In genomic region chr9:122075135-122076030, GRCh38 we compare ENCODE assay signal across 20 cellular contexts. TPM values are rescaled to one million over a fixed set of nuclear protein-coding genes. Genes with fewer than 3 reads are reported as not detected.
DNase-seq lines count a peak whose midpoint lies in the region; ATAC-seq and TF ChIP-seq lines count a peak whose summit lies in the region.
"Had no signal": no experiment of that assay in that cellular context is flagged by ENCODE, and none has a peak within 500 bp of the region (broad histone marks: within the 10 kb centered on the region; RNA-seq: fewer than 3 reads in every experiment).

No MANE protein-coding gene starts in this region.

- no peak overlapping the region for H3K4me3 Mint-ChIP-seq in nephron
- H3K4me3 Mint-ChIP-seq: activated T-helper 1 cell treated with anti-CD3 and anti-CD28 coated beads, Interleukin-12 subunit alpha, Interleukin-12 subunit beta, Interleukin-2, Interleukin-4 antibody, amounts not matched to agents 30 ng/mL and 10 ng/mL and 1 ng/mL, durations not matched to agents 14 hours and 24 hours and 36 hours; CD4-positive, alpha-beta T cell had no signal

- peaks cover 5% of the 10 kb centered on the region for H3K27me3 Mint-ChIP-seq in nephron (ENCODE audit: low read depth)
- H3K27me3 Mint-ChIP-seq: CD4-positive, alpha-beta T cell had no signal

- DNase-seq in Right ventricle myocardium superior (no peak), cardiac septum (ENCODE audit: low spot score) (no peak), fibroblast of peridontal ligament (ENCODE audit: extremely low read depth) (peak; percentile 72), uterus (no peak), HT-29 (ENCODE audit: low spot score) (no peak)
- DNase-seq in activated naive CD4-positive, alpha-beta T cell treated with anti-CD3 and anti-CD28 coated beads, Interleukin-2, amount 50 U/mL, for 72 hours (ENCODE audit: low spot score in 2 of 2), result no peak
- no peak for DNase-seq in activated CD4-positive, alpha-beta T cell treated with anti-CD3 and anti-CD28 coated beads, Interleukin-2, amount 50 U/mL, for 4 hours
- DNase-seq: CD4-positive, alpha-beta T cell; DMS79 treated with DMSO at 0.1 percent for 48 hours; hippocampal formation; KG1; NCI-H1105; NCI-H2171; small intestine; WERI-Rb-1 had no signal

- no peaks in the 10 kb centered on the region for H3K9me3 ChIP-seq in uterus

- H3K4me1 Mint-ChIP-seq in nephron, result peaks cover 19% of the 10 kb centered on the region

- TF ChIP-seq CTCF in nephron (IDR thresholded peaks at IDR 0.05; ENCODE audit: unreplicated experiment in 3 of 3) (no peak), uterus (IDR thresholded peaks at IDR 0.05) (no peak)

- intact Hi-C loops in Right ventricle myocardium superior (cut with DNase I) (no loop called here), cardiac septum (cut with DNase I) (no loop called here), uterus (cut with DNase I; ENCODE audit: low total_unique reads) (no loop called here)

- H3K9me3 Mint-ChIP-seq in nephron, result peaks cover 20% of the 10 kb centered on the region
- peaks cover 5 to 12% of the 10 kb centered on the region in 2 donors for H3K9me3 Mint-ChIP-seq in activated naive CD4-positive, alpha-beta T cell treated with anti-CD3 and anti-CD28 coated beads, Interleukin-2, amount 50 U/mL, for 72 hours

- H3K4me1 ChIP-seq in uterus, result no peaks in the 10 kb centered on the region

- H3K36me3 Mint-ChIP-seq in nephron (ENCODE audit: low read depth), result peaks cover 7% of the 10 kb centered on the region
- H3K36me3 Mint-ChIP-seq in activated naive CD4-positive, alpha-beta T cell treated with anti-CD3 and anti-CD28 coated beads, Interleukin-2, amount 50 U/mL, for 72 hours, result peaks cover 17 to 23% of the 10 kb centered on the region in 2 donors

- H3K27ac Mint-ChIP-seq in nephron, result peak overlapping the region; percentile 7 to 64 (median 52)
- no peak overlapping the region for H3K27ac Mint-ChIP-seq in activated naive CD4-positive, alpha-beta T cell treated with anti-CD3 and anti-CD28 coated beads, Interleukin-2, amount 50 U/mL, for 72 hours
- H3K27ac Mint-ChIP-seq: activated T-helper 1 cell treated with anti-CD3 and anti-CD28 coated beads, Interleukin-12 subunit alpha, Interleukin-12 subunit beta, Interleukin-2, Interleukin-4 antibody, amounts not matched to agents 30 ng/mL and 10 ng/mL and 1 ng/mL, durations not matched to agents 14 hours and 24 hours and 36 hours; CD4-positive, alpha-beta T cell had no signal

- TF ChIP-seq POLR2A in uterus (IDR thresholded peaks at IDR 0.05), result no peak

- ATAC-seq in Right ventricle myocardium superior (ENCODE audit: poor library complexity), result peak; percentile 60
- ATAC-seq in activated naive CD4-positive, alpha-beta T cell treated with anti-CD3 and anti-CD28 coated beads, Interleukin-2, amount 50 U/mL, for 72 hours, result no peak

- no peak overlapping the region for H3K4me3 ChIP-seq in uterus

- H3K36me3 ChIP-seq in uterus, result no peaks in the 10 kb centered on the region
- H3K36me3 ChIP-seq: WERI-Rb-1 had no signal

- H3K27ac ChIP-seq in uterus, result peak overlapping the region; percentile 44 to 64
- H3K27ac ChIP-seq: 22Rv1, epithelial cell of prostate, RWPE1, WERI-Rb-1 had no signal

- H3K27me3 ChIP-seq in uterus, result no peaks in the 10 kb centered on the region

RNA-seq across cellular contexts. Expression of gene TTLL11, which starts 17.7 kb away (rescaled TPM):
- total RNA-seq in Right ventricle myocardium superior, result 5.0 TPM
- total RNA-seq in cardiac septum, result 12.6 TPM
- 10 to 100 TPM in 2 of 4 donors, 1 to 10 TPM in 2; 7.4 to 14.7 (median 11.0) TPM for total RNA-seq in uterus
- 1 to 10 TPM in 1 of 2 donors, under 1 TPM in 1; 0.39 to 2.1 TPM for total RNA-seq in activated naive CD4-positive, alpha-beta T cell treated with anti-CD3 and anti-CD28 coated beads, Interleukin-2, amount 50 U/mL, for 72 hours
- 1.3 and 2.5 TPM in 2 replicates for total RNA-seq in HT-29 (2014; rRNA removed; shearing (Covaris generic))

Comparison
In these comparisons a context has a peak if more than half of its experiments do, and no peak if none do; other contexts are left out.
1. H3K27ac Mint-ChIP-seq: peak in nephron (3 of 3); none in activated naive CD4-positive, alpha-beta T cell treated with anti-CD3 and anti-CD28 coated beads, Interleukin-2, amount 50 U/mL, for 72 hours (0 of 2).